ENCODE assay signal across 8 cellular contexts in genomic region chr1:109931189-109931672, GRCh38. TPM values are rescaled to one million over a fixed set of nuclear protein-coding genes. Genes with fewer than 3 reads are reported as not detected.
DNase-seq lines count a peak whose midpoint lies in the region; ATAC-seq, FAIRE-seq and TF ChIP-seq lines count a peak whose summit lies in the region.

No MANE protein-coding gene starts in this region.

- H3K27me3 Mint-ChIP-seq in activated T-helper 17 cell treated with anti-CD3 and anti-CD28 coated beads, Interleukin-2, amount 50 U/mL, for 72 hours = no peaks in the 10 kb centered on the region
- H3K27me3 Mint-ChIP-seq in activated CD4-positive, alpha-beta memory T cell treated with anti-CD3 and anti-CD28 coated beads for 36 hours = no peaks in the 10 kb centered on the region

- DNase-seq in HK-2 (ENCODE audit: unreplicated experiment) (peak; percentile 87), left ventricle myocardium inferior (peak; percentile 85), retina (peak; percentile 65), HPDE6-E6E7 (ENCODE audit: extremely low spot score) (no peak), A172 (ENCODE audit: low spot score) (no peak), GM12892 (ENCODE audit: insufficient read length) (no peak)
- no peak for DNase-seq in activated CD4-positive, alpha-beta memory T cell treated with anti-CD3 and anti-CD28 coated beads for 36 hours

- H3K4me1 ChIP-seq in left ventricle myocardium inferior = peaks cover 71% of the 10 kb centered on the region

- no peaks in the 10 kb centered on the region for H3K9me3 ChIP-seq in left ventricle myocardium inferior (replicated peaks)

- FAIRE-seq in GM12892 (lab: Jason Lieb, UNC) = no peak

- H3K36me3 ChIP-seq in left ventricle myocardium inferior = peaks cover 30% of the 10 kb centered on the region

- H3K36me3 Mint-ChIP-seq in activated T-helper 17 cell treated with anti-CD3 and anti-CD28 coated beads, Interleukin-2, amount 50 U/mL, for 72 hours (ENCODE audit: low read depth) = peaks cover 44% of the 10 kb centered on the region
- peaks cover 26% of the 10 kb centered on the region for H3K36me3 Mint-ChIP-seq in activated CD4-positive, alpha-beta memory T cell treated with anti-CD3 and anti-CD28 coated beads for 36 hours

- no peak for ATAC-seq in activated T-helper 17 cell treated with anti-CD3 and anti-CD28 coated beads, Interleukin-2, amount 50 U/mL, for 72 hours (replicated peaks)

- CTCF ChIA-PET in activated CD4-positive, alpha-beta memory T cell treated with anti-CD3 and anti-CD28 coated beads for 36 hours (lab: Charles Lee) = interaction anchor here (0.8 to 2.1 kb wide), 3 partner anchors 8 to 290 kb away, joined by 3 to 10 read pairs (median 3); partner anchors contain the start of gene AHCYL1

- intact Hi-C loops in left ventricle myocardium inferior (cut with micrococcal nuclease) = no loop called here
- intact Hi-C loops in activated CD4-positive, alpha-beta memory T cell treated with anti-CD3 and anti-CD28 coated beads for 36 hours (cut with micrococcal nuclease) = no loop called here

- H3K4me3 Mint-ChIP-seq in activated T-helper 17 cell treated with anti-CD3 and anti-CD28 coated beads, Interleukin-2, amount 50 U/mL, for 72 hours = no peak overlapping the region
- H3K4me3 Mint-ChIP-seq in activated CD4-positive, alpha-beta memory T cell treated with anti-CD3 and anti-CD28 coated beads for 36 hours = no peak overlapping the region

- POLR2A ChIA-PET in activated CD4-positive, alpha-beta memory T cell treated with anti-CD3 and anti-CD28 coated beads for 36 hours (lab: Charles Lee) = no interaction called here

- peak overlapping the region; percentile 85 for H3K27ac ChIP-seq in left ventricle myocardium inferior (replicated peaks)

- peaks cover 5% of the 10 kb centered on the region for H3K9me3 Mint-ChIP-seq in activated T-helper 17 cell treated with anti-CD3 and anti-CD28 coated beads, Interleukin-2, amount 50 U/mL, for 72 hours
- H3K9me3 Mint-ChIP-seq in activated CD4-positive, alpha-beta memory T cell treated with anti-CD3 and anti-CD28 coated beads for 36 hours = no peaks in the 10 kb centered on the region

- H3K4me1 Mint-ChIP-seq in activated T-helper 17 cell treated with anti-CD3 and anti-CD28 coated beads, Interleukin-2, amount 50 U/mL, for 72 hours = peaks cover 9% of the 10 kb centered on the region
- peaks cover 5% of the 10 kb centered on the region for H3K4me1 Mint-ChIP-seq in activated CD4-positive, alpha-beta memory T cell treated with anti-CD3 and anti-CD28 coated beads for 36 hours (ENCODE audit: low read depth)

- H3K27me3 ChIP-seq in left ventricle myocardium inferior (ENCODE audit: low read depth) = no peaks in the 10 kb centered on the region

- H3K27ac Mint-ChIP-seq in activated T-helper 17 cell treated with anti-CD3 and anti-CD28 coated beads, Interleukin-2, amount 50 U/mL, for 72 hours = peak overlapping the region; percentile 70
- no peak overlapping the region for H3K27ac Mint-ChIP-seq in activated CD4-positive, alpha-beta memory T cell treated with anti-CD3 and anti-CD28 coated beads for 36 hours

- no peak overlapping the region for H3K4me3 ChIP-seq in left ventricle myocardium inferior

- no peak for TF ChIP-seq CTCF in left ventricle myocardium inferior (IDR thresholded peaks at IDR 0.05; ENCODE audit: borderline replicate concordance)

- no peak; the same call in none of the 2 replicates for TF ChIP-seq POLR2A in GM12892 (IDR thresholded peaks at IDR 0.05; ENCODE audit: low read depth, low read length)

RNA-seq across cellular contexts. Expression of gene CSF1, which starts 20.6 kb away (rescaled TPM):
- 10 to 100 TPM; 46.8 to 95.4 TPM for total RNA-seq in activated T-helper 17 cell treated with anti-CD3 and anti-CD28 coated beads, Interleukin-2, amount 50 U/mL, for 72 hours
- 13.9 TPM for total RNA-seq in left ventricle myocardium inferior
- 100 to 1,000 TPM; 135 to 140 TPM for total RNA-seq in activated CD4-positive, alpha-beta memory T cell treated with anti-CD3 and anti-CD28 coated beads for 36 hours
- 46.2 and 61.2 TPM in 2 replicates for total RNA-seq in A172 (2014; rRNA removed; shearing (Covaris generic))
- polyA plus RNA-seq in GM12892 (2012; ENCODE audit: missing spikeins) = 10.9 TPM

RNA-seq across cellular contexts. Expression of gene AHCYL1, which starts 53.3 kb away (rescaled TPM):
- 10 to 100 TPM; 60.1 to 80.8 TPM for total RNA-seq in activated T-helper 17 cell treated with anti-CD3 and anti-CD28 coated beads, Interleukin-2, amount 50 U/mL, for 72 hours
- 45.2 TPM for total RNA-seq in left ventricle myocardium inferior
- 10 to 100 TPM; 89.6 to 92.3 TPM for total RNA-seq in activated CD4-positive, alpha-beta memory T cell treated with anti-CD3 and anti-CD28 coated beads for 36 hours
- 36.6 and 37.6 TPM in 2 replicates for total RNA-seq in A172 (2014; rRNA removed; shearing (Covaris generic))
- polyA plus RNA-seq in GM12892 (2012; ENCODE audit: missing spikeins) = 45.0 TPM

Comparison
In these comparisons a context has a peak if more than half of its experiments do, and no peak if none do; other contexts are left out.
1. DNase-seq: peak in HK-2 (single experiment), left ventricle myocardium inferior (single experiment) and retina (single experiment); none in activated CD4-positive, alpha-beta memory T cell treated with anti-CD3 and anti-CD28 coated beads for 36 hours (single experiment), HPDE6-E6E7 (single experiment), A172 (single experiment) and GM12892 (single experiment).